Comparison of ENCODE assay signal across 8 cellular contexts in the genomic region with DNA sequence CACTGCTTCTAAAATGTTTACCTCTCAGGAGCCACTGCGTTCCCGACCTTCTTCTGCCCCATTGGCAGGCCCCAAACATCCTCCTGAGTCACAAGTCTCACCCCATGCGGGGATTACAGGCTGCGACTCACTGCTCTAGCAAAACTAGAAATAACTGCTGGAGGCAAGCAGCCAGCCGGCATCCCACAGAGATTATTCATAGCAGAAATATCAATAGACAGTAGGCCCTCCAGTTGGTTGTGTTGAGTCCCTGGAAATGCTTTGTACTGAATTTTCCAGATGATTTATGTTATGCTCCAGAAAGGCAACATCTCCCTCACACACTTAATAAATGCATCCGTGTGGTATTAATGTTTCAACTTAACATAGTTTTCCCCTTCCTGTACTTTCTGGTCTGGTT.
DNase-seq lines count a peak whose midpoint lies in the region; ATAC-seq and TF ChIP-seq lines count a peak whose summit lies in the region.

No MANE protein-coding gene starts in this region.

- H3K36me3 ChIP-seq in left ventricle myocardium inferior: no peaks in the 10 kb centered on the region

- peak overlapping the region; percentile 17 for H3K27ac Mint-ChIP-seq in activated T-cell treated with anti-CD3 and anti-CD28 coated beads, Interleukin-2, amount 50 U/mL, for 72 hours

- H3K4me3 ChIP-seq in left ventricle myocardium inferior: no peak overlapping the region

- H3K27ac ChIP-seq in left ventricle myocardium inferior (replicated peaks): peak overlapping the region; percentile 69

- H3K36me3 Mint-ChIP-seq in activated T-cell treated with anti-CD3 and anti-CD28 coated beads, Interleukin-2, amount 50 U/mL, for 72 hours (ENCODE audit: insufficient read depth in 2 of 2): peaks cover 5 to 26% of the 10 kb centered on the region in 2 donors

- H3K9me3 ChIP-seq in left ventricle myocardium inferior (replicated peaks): no peaks in the 10 kb centered on the region

- peak overlapping the region; percentile 15 to 21 for H3K4me3 Mint-ChIP-seq in activated T-cell treated with anti-CD3 and anti-CD28 coated beads, Interleukin-2, amount 50 U/mL, for 72 hours

- no peaks in the 10 kb centered on the region for H3K9me3 Mint-ChIP-seq in activated T-cell treated with anti-CD3 and anti-CD28 coated beads, Interleukin-2, amount 50 U/mL, for 72 hours

- H3K27me3 ChIP-seq in left ventricle myocardium inferior (ENCODE audit: low read depth): no peaks in the 10 kb centered on the region

- no peaks in the 10 kb centered on the region for H3K27me3 Mint-ChIP-seq in activated T-cell treated with anti-CD3 and anti-CD28 coated beads, Interleukin-2, amount 50 U/mL, for 72 hours (ENCODE audit: low read depth)

- peak; percentile 64 for DNase-seq in activated effector memory CD4-positive, alpha-beta T cell treated with anti-CD3 and anti-CD28 coated beads, Interleukin-2, amount 50 U/mL, for 16 hours
- DNase-seq in activated effector memory CD4-positive, alpha-beta T cell treated with Interleukin-2 at 50 U/mL for 16 hours: no peak
- peak; percentile 57 to 60 for DNase-seq in activated T-cell treated with anti-CD3 and anti-CD28 coated beads, Interleukin-2, amount 50 U/mL, for 72 hours
- DNase-seq in left ventricle myocardium inferior: peak; percentile 70
- DNase-seq in stimulated activated CD4-positive, alpha-beta T cell treated with anti-CD3 and anti-CD28 coated beads, Interleukin-12 subunit alpha, Interleukin-12 subunit beta, amount 100 ng/mL, for 24 hours (ENCODE audit: low read depth in 2 of 2): peak; percentile 29 to 34
- DNase-seq in cerebellum (ENCODE audit: low spot score): no peak

- TF ChIP-seq CTCF in left ventricle myocardium inferior (IDR thresholded peaks at IDR 0.05; ENCODE audit: borderline replicate concordance): no peak

- peaks cover 57% of the 10 kb centered on the region for H3K4me1 Mint-ChIP-seq in activated T-cell treated with anti-CD3 and anti-CD28 coated beads, Interleukin-2, amount 50 U/mL, for 72 hours (ENCODE audit: low read depth)

- ATAC-seq in activated T-cell treated with anti-CD3 and anti-CD28 coated beads, Interleukin-2, amount 50 U/mL, for 72 hours (replicated peaks in 1 of 2): peak; percentile 95 to 97
- ATAC-seq in HG03159 (IDR thresholded peaks at IDR 0.05; ENCODE audit: unreplicated experiment) (no peak), GM21367 (IDR thresholded peaks at IDR 0.05; ENCODE audit: unreplicated experiment) (no peak)

- peaks cover 60% of the 10 kb centered on the region for H3K4me1 ChIP-seq in left ventricle myocardium inferior

- intact Hi-C loops in left ventricle myocardium inferior (cut with micrococcal nuclease): no loop called here

Comparison
In these comparisons a context has a peak if more than half of its experiments do, and no peak if none do; other contexts are left out.
1. DNase-seq: peak in activated effector memory CD4-positive, alpha-beta T cell treated with anti-CD3 and anti-CD28 coated beads, Interleukin-2, amount 50 U/mL, for 16 hours (single experiment), activated T-cell treated with anti-CD3 and anti-CD28 coated beads, Interleukin-2, amount 50 U/mL, for 72 hours (2 of 2), left ventricle myocardium inferior (single experiment) and stimulated activated CD4-positive, alpha-beta T cell treated with anti-CD3 and anti-CD28 coated beads, Interleukin-12 subunit alpha, Interleukin-12 subunit beta, amount 100 ng/mL, for 24 hours (2 of 2); none in activated effector memory CD4-positive, alpha-beta T cell treated with Interleukin-2 at 50 U/mL for 16 hours (single experiment) and cerebellum (single experiment).
2. ATAC-seq: peak in activated T-cell treated with anti-CD3 and anti-CD28 coated beads, Interleukin-2, amount 50 U/mL, for 72 hours (2 of 2); none in HG03159 (single experiment) and GM21367 (single experiment).